9 cellular contexts compared by ENCODE assay signal in genomic region chr4:164977243-164978164, GRCh38. TPM values are rescaled to one million over a fixed set of nuclear protein-coding genes. Genes with fewer than 3 reads are reported as not detected.
A peak's percentile ranks its signal among the peaks of the same experiment; 100 is the strongest.
DNase-seq lines count a peak whose midpoint lies in the region; ATAC-seq and TF ChIP-seq lines count a peak whose summit lies in the region.
"Had no signal": no experiment of that assay in that cellular context is flagged by ENCODE, and none has a peak within 500 bp of the region (broad histone marks: within the 10 kb centered on the region; RNA-seq: fewer than 3 reads in every experiment).

TRIM61 (minus strand) TSS chr4:164977657; CDS start chr4:164970002, 7,655 bp downstream.

- no peaks in the 10 kb centered on the region for H3K4me1 Mint-ChIP-seq in HFFc6 (ENCODE audit: low read depth)

- DNase-seq in GM12864 (ENCODE audit: low read depth): peak; percentile 50
- no peak for DNase-seq in HFFc6
- DNase-seq in SHP77 (lab: John Stamatoyannopoulos, UW): peak; percentile 83 to 85
- no peak for DNase-seq in astrocyte of the spinal cord (ENCODE audit: low read depth, low spot score)
- DNase-seq in lung (ENCODE audit: low spot score): peak; percentile 62
- DNase-seq in stimulated activated CD8-positive, alpha-beta memory T cell treated with anti-CD3 and anti-CD28 coated beads, Interleukin-15, amount 100 ng/mL, for 48 hours (ENCODE audit: low read depth in 2 of 2): peak; percentile 51 to 56
- no peak for DNase-seq in AML-193 (lab: John Stamatoyannopoulos, UW)
- no peak for DNase-seq in NK-92 (lab: John Stamatoyannopoulos, UW; ENCODE audit: unreplicated experiment)

- H3K4me3 Mint-ChIP-seq in HFFc6: peak within 1 kb of the TSS; percentile 12; the same call in 1 of the 2 replicates

- 0 out of 2 replicates have a peak, but pooled peaks cover under 1% of the 10 kb centered on the region for H3K27me3 Mint-ChIP-seq in HFFc6 (ENCODE audit: insufficient read depth)

- H3K9me3 Mint-ChIP-seq in HFFc6: peaks cover 17% of the 10 kb centered on the region; the same call in 1 of the 2 replicates

- in situ Hi-C loops in astrocyte of the spinal cord (cut with HindIII; ENCODE audit: low sequenced_read_pairs): no loop called here

- H3K27ac ChIP-seq in lung (ENCODE audit: low read depth in 1 of 2, low read length in 1 of 2): peak within 1 kb of the TSS; percentile 4 to 64

- ATAC-seq in lung (ENCODE audit: insufficient read depth, low FRiP score): peak; percentile 94

- TF ChIP-seq CTCF in GM12864 (IDR thresholded peaks at IDR 0.05; ENCODE audit: low read depth, low read length, missing control alignments) (peak; percentile 8), HFFc6 (IDR thresholded peaks at IDR 0.05) (no peak), astrocyte of the spinal cord (IDR thresholded peaks at IDR 0.05; ENCODE audit: low read depth, low read length) (no peak), lung (IDR thresholded peaks at IDR 0.05; ENCODE audit: control extremely low read depth, extremely low read depth) (no peak)

- WGBS in lung, 2 donors: 17 to 24% methylated on average over 26 to 27 of the region's 27 CpGs

- H3K27me3 ChIP-seq in lung (ENCODE audit: control insufficient read depth, insufficient read depth): peaks cover 3% of the 10 kb centered on the region

- H3K36me3 ChIP-seq in lung (ENCODE audit: control insufficient read depth in 2 of 2, insufficient read depth in 2 of 2, low read length in 2 of 2): peaks cover 0 to 4% of the 10 kb centered on the region in 2 donors

- peaks cover 0 to 4% of the 10 kb centered on the region in 2 donors for H3K4me1 ChIP-seq in lung (ENCODE audit: control insufficient read depth in 2 of 2, insufficient read depth in 2 of 2, low read length in 2 of 2)

- H3K36me3 Mint-ChIP-seq in HFFc6 (ENCODE audit: low read depth): no peaks in the 10 kb centered on the region

- no peaks in the 10 kb centered on the region for H3K9me3 ChIP-seq in lung (ENCODE audit: control insufficient read depth in 2 of 2, insufficient read depth in 1 of 2, low read length in 1 of 2)

- H3K27ac Mint-ChIP-seq in HFFc6: no peak within 1 kb of the TSS

- H3K4me3 ChIP-seq in GM12864 (ENCODE audit: low read depth, low read length) (peak within 1 kb of the TSS; percentile 71), astrocyte of the spinal cord (ENCODE audit: low read depth, low read length) (peak within 1 kb of the TSS; percentile 51), lung (peak within 1 kb of the TSS; percentile 59)

RNA-seq across cellular contexts. Expression of gene TRIM61, which starts in this region (rescaled TPM):
- under 1 TPM in 4 of 6 experiments, not detected in 2; 0.12 to 0.31 (median 0.19) TPM for total RNA-seq in HFFc6 (2021; fragmentation: NEBNext Ultra II Directional; extraction: Animal tissue kit (Norgen Biotek cat#: 25700))
- total RNA-seq in lung: 1 to 10 TPM; 1.4 to 1.8 TPM
- 1 to 10 TPM in 1 of 2 donors, under 1 TPM in 1; 0.98 to 1.3 TPM for polyA plus RNA-seq in lung
- total RNA-seq: M059J had no signal

Comparison
In these comparisons a context has a peak if more than half of its experiments do, and no peak if none do; other contexts are left out.
1. DNase-seq: peak in GM12864 (single experiment), SHP77 (2 of 2), lung (single experiment) and stimulated activated CD8-positive, alpha-beta memory T cell treated with anti-CD3 and anti-CD28 coated beads, Interleukin-15, amount 100 ng/mL, for 48 hours (2 of 2); none in HFFc6 (single experiment), astrocyte of the spinal cord (single experiment), AML-193 (0 of 2) and NK-92 (single experiment).
2. Peak in every context shown above with its lines, with median percentiles within 50 percentile points of each other: H3K4me3 ChIP-seq.